ENCODE assay signal across 8 cellular contexts in genomic region chr1:35707253-35708178, GRCh38. TPM values are rescaled to one million over a fixed set of nuclear protein-coding genes. Genes with fewer than 3 reads are reported as not detected.
A peak's percentile ranks its signal among the peaks of the same experiment; 100 is the strongest.
DNase-seq lines count a peak whose midpoint lies in the region; ATAC-seq and TF ChIP-seq lines count a peak whose summit lies in the region.

No MANE protein-coding gene starts in this region.

- H3K36me3 Mint-ChIP-seq in T-helper 1 cell treated with Interleukin-12 subunit alpha and Interleukin-12 subunit beta and Interleukin-4 antibody, amounts not matched to agents 30 μg/mL and 1 μg/mL, for 36 hours (ENCODE audit: low read depth), result peaks cover 3% of the 10 kb centered on the region

- H3K4me1 ChIP-seq in HUES6 (ENCODE audit: control insufficient read depth, insufficient read depth, low read length) (peaks cover 23% of the 10 kb centered on the region), left lung (peaks cover 0 to 14% of the 10 kb centered on the region in 2 donors)

- DNase-seq in AG09309 (ENCODE audit: low read depth) (no peak), left lung (no peak), SIG-M5 treated with dmso at 0.1 percent for 504 hours (lab: John Stamatoyannopoulos, UW; ENCODE audit: unreplicated experiment) (no peak)
- DNase-seq in central memory CD4-positive, alpha-beta T cell, result peak; percentile 24
- DNase-seq in stimulated activated CD8-positive, alpha-beta memory T cell treated with anti-CD3 and anti-CD28 coated beads, Interleukin-4, amount 100 ng/mL, for 48 hours, result peak; percentile 37

- ATAC-seq in left lung (peak; percentile 80), HG02970 (IDR thresholded peaks at IDR 0.05; ENCODE audit: low FRiP score, unreplicated experiment) (no peak)

- TF ChIP-seq CTCF in AG09309 (IDR thresholded peaks at IDR 0.05; ENCODE audit: control insufficient read depth, insufficient read depth, low read depth, low read length, missing control alignments) (no peak), left lung (IDR thresholded peaks at IDR 0.05) (no peak)

- H3K4me3 ChIP-seq in AG09309 (ENCODE audit: control insufficient read depth, low read depth, low read length) (peak overlapping the region; percentile 47), HUES6 (ENCODE audit: low read depth, low read length) (peak overlapping the region; percentile 67), left lung (peak overlapping the region; percentile 33 to 42)

- peaks cover 11% of the 10 kb centered on the region for H3K4me1 Mint-ChIP-seq in T-helper 1 cell treated with Interleukin-12 subunit alpha and Interleukin-12 subunit beta and Interleukin-4 antibody, amounts not matched to agents 30 μg/mL and 1 μg/mL, for 36 hours (ENCODE audit: low read depth)

- peak overlapping the region; percentile 49 for H3K27ac Mint-ChIP-seq in T-helper 1 cell treated with Interleukin-12 subunit alpha and Interleukin-12 subunit beta and Interleukin-4 antibody, amounts not matched to agents 30 μg/mL and 1 μg/mL, for 36 hours

- no peaks in the 10 kb centered on the region for H3K9me3 Mint-ChIP-seq in T-helper 1 cell treated with Interleukin-12 subunit alpha and Interleukin-12 subunit beta and Interleukin-4 antibody, amounts not matched to agents 30 μg/mL and 1 μg/mL, for 36 hours

- H3K9me3 ChIP-seq in HUES6 (ENCODE audit: control insufficient read depth, insufficient read depth, low read depth, low read length), result no peaks in the 10 kb centered on the region
- H3K9me3 ChIP-seq in left lung, result no peaks in the 10 kb centered on the region

- H3K27me3 Mint-ChIP-seq in T-helper 1 cell treated with Interleukin-12 subunit alpha and Interleukin-12 subunit beta and Interleukin-4 antibody, amounts not matched to agents 30 μg/mL and 1 μg/mL, for 36 hours (ENCODE audit: low read depth), result peaks cover 60% of the 10 kb centered on the region

- H3K27ac ChIP-seq in HUES6 (ENCODE audit: low read depth, low read length) (no peak overlapping the region), left lung (no peak overlapping the region)

- H3K36me3 ChIP-seq in HUES6 (ENCODE audit: control insufficient read depth, insufficient read depth, low read length) (no peaks in the 10 kb centered on the region), left lung (no peaks in the 10 kb centered on the region)

- H3K27me3 ChIP-seq in HUES6 (ENCODE audit: control insufficient read depth, insufficient read depth, low read length) (peaks cover 19% of the 10 kb centered on the region), left lung (peaks cover 13 to 63% of the 10 kb centered on the region in 2 donors)

- intact Hi-C loops in left lung (cut with DNase I), result no loop called here

- H3K9ac ChIP-seq in HUES6 (ENCODE audit: low read length), result peak overlapping the region; percentile 28

- peak overlapping the region; percentile 85 for H3K4me3 Mint-ChIP-seq in T-helper 1 cell treated with Interleukin-12 subunit alpha and Interleukin-12 subunit beta and Interleukin-4 antibody, amounts not matched to agents 30 μg/mL and 1 μg/mL, for 36 hours

RNA-seq across cellular contexts. Expression of gene C1orf216, which starts 11.2 kb away (rescaled TPM):
- total RNA-seq in left lung, result 10 to 100 TPM; 15.3 to 16.1 TPM

Comparison
In these comparisons a context has a peak if more than half of its experiments do, and no peak if none do; other contexts are left out.
1. DNase-seq: peak in central memory CD4-positive, alpha-beta T cell (single experiment) and stimulated activated CD8-positive, alpha-beta memory T cell treated with anti-CD3 and anti-CD28 coated beads, Interleukin-4, amount 100 ng/mL, for 48 hours (single experiment); none in AG09309 (single experiment), left lung (0 of 2) and SIG-M5 treated with dmso at 0.1 percent for 504 hours (single experiment).
2. Peak in every context shown above with its lines, with median percentiles within 50 percentile points of each other: H3K4me3 ChIP-seq.